Comparison of ENCODE assay signal across 29 cellular contexts in genomic region chr1:8009043-8010002, GRCh38. TPM values are rescaled to one million over a fixed set of nuclear protein-coding genes. Genes with fewer than 3 reads are reported as not detected.
DNase-seq lines count a peak whose midpoint lies in the region; ATAC-seq and TF ChIP-seq lines count a peak whose summit lies in the region.
"Had no signal": no experiment of that assay in that cellular context is flagged by ENCODE, and none has a peak within 500 bp of the region (broad histone marks: within the 10 kb centered on the region; RNA-seq: fewer than 3 reads in every experiment).

No MANE protein-coding gene starts in this region.

- H3K9ac ChIP-seq in liver (ENCODE audit: low read depth in 1 of 2, low read length in 2 of 2), result no peak overlapping the region
- H3K9ac ChIP-seq: neural progenitor cell had no signal

- peak overlapping the region; percentile 39 for H3K27ac ChIP-seq in left ventricle myocardium inferior (replicated peaks)
- no peak overlapping the region for H3K27ac ChIP-seq in right cardiac atrium (ENCODE audit: low read length)
- peak overlapping the region; percentile 6 to 36 for H3K27ac ChIP-seq in liver (ENCODE audit: low read depth in 1 of 2, low read length in 2 of 2)
- no peak overlapping the region for H3K27ac ChIP-seq in aorta (ENCODE audit: low read depth in 1 of 2, low read length in 2 of 2)
- H3K27ac ChIP-seq: heart left ventricle, neural progenitor cell, thoracic aorta, WERI-Rb-1 had no signal

- H3K9me3 ChIP-seq in left ventricle myocardium inferior (replicated peaks), result no peaks in the 10 kb centered on the region
- H3K9me3 ChIP-seq in right cardiac atrium (ENCODE audit: control insufficient read depth, low read length), result no peaks in the 10 kb centered on the region
- no peaks in the 10 kb centered on the region for H3K9me3 ChIP-seq in liver (ENCODE audit: control insufficient read depth in 4 of 4, low read length in 3 of 4)
- H3K9me3 ChIP-seq in aorta (ENCODE audit: control insufficient read depth, low read length), result no peaks in the 10 kb centered on the region
- H3K9me3 ChIP-seq: heart left ventricle, right lobe of liver, thoracic aorta had no signal

- intact Hi-C loops in left ventricle myocardium inferior (cut with micrococcal nuclease), result no loop called here
- intact Hi-C loops in right cardiac atrium (cut with DNase I), result no loop called here
- intact Hi-C loops in aorta (cut with DNase I), result no loop called here

- H3K36me3 ChIP-seq in left ventricle myocardium inferior, result peaks cover 35% of the 10 kb centered on the region
- H3K36me3 ChIP-seq in liver (ENCODE audit: control insufficient read depth in 4 of 4, insufficient read depth in 3 of 4, low read depth in 1 of 4, low read length in 3 of 4), result peaks cover 3 to 39% (median 27%) of the 10 kb centered on the region in 4 donors
- H3K36me3 ChIP-seq in aorta (ENCODE audit: control insufficient read depth in 1 of 2, insufficient read depth in 2 of 2, low read length in 1 of 2), result peaks cover 4 to 5% of the 10 kb centered on the region in 2 donors

- DNase-seq in left ventricle myocardium inferior, result no peak
- DNase-seq in right cardiac atrium, result no peak
- peak; percentile 49 for DNase-seq in choroid plexus epithelial cell (ENCODE audit: low read depth)
- no peak for DNase-seq in kidney glomerular epithelial cell (lab: John Stamatoyannopoulos, UW)
- DNase-seq in aorta, result no peak
- DNase-seq: 8988T; activated CD4-positive, alpha-beta T cell treated with anti-CD3 and anti-CD28 coated beads, Interleukin-2, amount 10 ng/mL, durations not matched to agents 7 days and 5 days; activated gamma-delta T cell; activated naive CD8-positive, alpha-beta T cell treated with anti-CD3 and anti-CD28 coated beads, Interleukin-2, amount 10 ng/mL, durations not matched to agents 7 days and 5 days; activated T-cell treated with anti-CD3 and anti-CD28 coated beads, Interleukin-2, amount 50 U/mL, for 24 hours; AML-193; CD8-positive, alpha-beta T cell; DMS 273 treated with DMSO at 0.1 percent for 48 hours; EL; NCI-H1092 treated with DMSO at 0.1 percent for 48 hours; NCI-H2029; NCI-H526; NK-92 treated with Interleukin-12 subunit alpha and Interleukin-12 subunit beta, amount 100 ng/mL, for 24 hours; stimulated activated CD4-positive, alpha-beta T cell treated with anti-CD3 and anti-CD28 coated beads, Interleukin-15, amount 100 ng/mL, for 24 hours; stimulated activated naive B cell treated with anti-CD40 and anti-IgM and Interleukin-4, amounts not matched to agents 10 μg/mL and 1 μg/mL and 100 μg/mL, for 72 hours; T1000; WERI-Rb-1 had no signal

- TF ChIP-seq CTCF in left ventricle myocardium inferior (IDR thresholded peaks at IDR 0.05; ENCODE audit: borderline replicate concordance) (no peak), choroid plexus epithelial cell (conservative IDR thresholded peaks at IDR 0.05; ENCODE audit: low read depth, low read length) (no peak), liver (IDR thresholded peaks at IDR 0.05; ENCODE audit: low read depth, low read length, missing input control) (no peak)

- peaks cover 26% of the 10 kb centered on the region for H3K4me1 ChIP-seq in left ventricle myocardium inferior
- H3K4me1 ChIP-seq in right cardiac atrium (ENCODE audit: control insufficient read depth, insufficient read depth, low read length), result peaks cover 12% of the 10 kb centered on the region
- peaks cover 0 to 6% (median 2%) of the 10 kb centered on the region in 4 donors for H3K4me1 ChIP-seq in liver (ENCODE audit: control insufficient read depth in 4 of 4, insufficient read depth in 4 of 4, low read length in 3 of 4)
- peaks cover 0 to 2% of the 10 kb centered on the region in 2 donors for H3K4me1 ChIP-seq in aorta (ENCODE audit: control insufficient read depth in 1 of 2, insufficient read depth in 2 of 2, low read length in 2 of 2)

- H3K4me3 ChIP-seq in left ventricle myocardium inferior (no peak overlapping the region), right cardiac atrium (ENCODE audit: low read length) (no peak overlapping the region), choroid plexus epithelial cell (ENCODE audit: low read depth, low read length) (no peak overlapping the region), liver (ENCODE audit: low read depth in 1 of 3, low read length in 3 of 3) (no peak overlapping the region), aorta (ENCODE audit: low read length in 2 of 2) (no peak overlapping the region)
- H3K4me3 ChIP-seq: heart left ventricle, neural progenitor cell, right lobe of liver, thoracic aorta had no signal

- no peaks in the 10 kb centered on the region for H3K27me3 ChIP-seq in left ventricle myocardium inferior (ENCODE audit: low read depth)
- no peaks in the 10 kb centered on the region for H3K27me3 ChIP-seq in right cardiac atrium (ENCODE audit: control insufficient read depth, insufficient read depth)
- H3K27me3 ChIP-seq in liver (ENCODE audit: control insufficient read depth in 4 of 4, insufficient read depth in 4 of 4, low read length in 3 of 4), result no peaks in the 10 kb centered on the region
- H3K27me3 ChIP-seq in aorta (ENCODE audit: control insufficient read depth in 1 of 2, insufficient read depth in 2 of 2, low read length in 1 of 2), result no peaks in the 10 kb centered on the region
- H3K27me3 ChIP-seq: heart left ventricle, neural progenitor cell, right lobe of liver had no signal

- TF ChIP-seq RAD21 in liver (IDR thresholded peaks at IDR 0.05), result no peak

- no peak for ATAC-seq in right cardiac atrium
- no peak for ATAC-seq in GM19351 (IDR thresholded peaks at IDR 0.05; ENCODE audit: unreplicated experiment)
- ATAC-seq in HG02571 (IDR thresholded peaks at IDR 0.05; ENCODE audit: unreplicated experiment), result no peak
- no peak for ATAC-seq in aorta (ENCODE audit: low FRiP score)
- ATAC-seq: CD8-positive, alpha-beta T cell; heart left ventricle; stimulated activated naive B cell treated with anti-CD40 and anti-IgM and Interleukin-4, amounts not matched to agents 10 μg/mL and 1 μg/mL and 100 μg/mL, for 72 hours had no signal

- WGBS in right cardiac atrium, result 94% methylated on average over 18 of the region's 18 CpGs
- 85% methylated on average over 18 of the region's 18 CpGs for WGBS in liver
- WGBS in aorta, 2 donors, result 94 to 95% methylated on average over 18 of the region's 18 CpGs

TF ChIP-seq in liver, 16 proteins besides CTCF, POLR2A, EP300 and RAD21:
- peak; percentile 9 for TF ChIP-seq NR2F2 (IDR thresholded peaks at IDR 0.05)
- no peak for TF ChIP-seq HNF4G (IDR thresholded peaks at IDR 0.05)

RNA-seq across cellular contexts. Expression of gene ERRFI1, which starts 16.8 kb away (rescaled TPM):
- total RNA-seq in left ventricle myocardium inferior (10.8 TPM), right cardiac atrium (10 to 100 TPM in 3 of 4 donors, 1 to 10 TPM in 1; 9.8 to 16.9 (median 15.0) TPM), liver (100 to 1,000 TPM in 1 of 2 donors, 10 to 100 TPM in 1; 60.7 to 424 TPM), aorta (100 to 1,000 TPM; 153 to 258 TPM)
- polyA plus RNA-seq in right cardiac atrium (12.8 TPM), liver (100 to 1,000 TPM in 1 of 2 donors, 10 to 100 TPM in 1; 68.6 to 142 TPM), aorta (10 to 100 TPM; 33.3 to 87.6 TPM)

RNA-seq across cellular contexts. Expression of gene PARK7, which starts 47.8 kb away (rescaled TPM):
- total RNA-seq in left ventricle myocardium inferior (329 TPM), right cardiac atrium (100 to 1,000 TPM; 302 to 323 (median 314) TPM), liver (100 to 1,000 TPM; 107 to 131 TPM), aorta (100 to 1,000 TPM; 192 to 201 TPM)
- polyA plus RNA-seq in right cardiac atrium (501 TPM), liver (100 to 1,000 TPM; 231 to 297 TPM), aorta (100 to 1,000 TPM; 322 to 503 TPM)

Comparison
In these comparisons a context has a peak if more than half of its experiments do, and no peak if none do; other contexts are left out.
1. H3K27ac ChIP-seq: peak in left ventricle myocardium inferior (single experiment) and liver (2 of 2); none in right cardiac atrium (single experiment) and aorta (0 of 2).